1 cellular context compared by ENCODE assay signal in the genomic region with DNA sequence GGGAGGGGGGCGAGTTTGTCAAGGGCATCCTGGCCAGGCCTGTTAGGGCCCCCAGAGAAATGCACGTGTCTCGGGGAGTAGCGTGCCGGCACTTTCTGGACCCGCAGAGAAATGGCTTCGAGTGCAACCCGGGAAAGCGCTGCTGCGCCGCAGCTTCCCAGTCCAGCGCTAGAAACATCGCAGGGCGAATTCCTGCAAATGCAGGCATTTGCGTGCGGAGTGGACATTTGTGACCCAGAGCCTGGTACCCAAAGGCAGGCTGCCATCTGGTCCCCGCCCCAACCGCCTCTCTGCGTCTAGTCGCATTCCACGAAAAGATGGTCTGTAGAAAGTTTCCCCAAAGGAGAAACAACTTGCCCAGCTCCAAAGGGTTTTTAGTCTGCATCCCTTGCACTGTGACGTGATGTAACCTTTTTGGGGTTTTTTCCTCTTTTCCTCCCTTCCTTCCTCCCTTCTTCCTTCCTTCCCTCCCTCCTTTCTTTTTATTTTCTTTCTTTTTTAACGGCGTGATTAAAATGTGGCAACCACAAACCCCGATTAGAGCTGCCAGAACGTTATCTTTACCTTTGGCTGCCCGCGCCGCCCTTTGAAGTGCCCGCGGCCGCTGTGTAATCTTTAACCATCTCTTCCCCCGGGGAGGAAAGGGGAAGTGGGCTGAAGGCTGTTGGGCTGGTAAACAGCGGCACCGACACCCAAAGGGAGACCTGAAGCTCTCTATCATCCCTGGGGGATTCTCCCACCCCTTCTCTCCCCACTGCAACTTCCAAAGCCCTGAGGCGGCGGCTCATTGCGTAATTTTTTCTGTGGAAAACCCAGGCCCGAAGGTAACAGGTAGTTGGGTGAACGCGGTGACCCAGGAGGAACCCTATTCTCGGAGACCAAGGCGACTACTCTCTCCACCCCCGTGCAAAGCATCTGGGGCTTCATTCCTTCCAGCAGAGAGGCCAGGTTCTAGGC.
A peak's percentile ranks its signal among the peaks of the same experiment; 100 is the strongest.
TF ChIP-seq lines count a peak whose summit lies in the region.

No MANE protein-coding gene starts in this region.

TF ChIP-seq in HepG2, 621 proteins besides CTCF, POLR2A, EP300 and RAD21 (continued from another document and continues in another):
- TF ChIP-seq, protein P1, sequence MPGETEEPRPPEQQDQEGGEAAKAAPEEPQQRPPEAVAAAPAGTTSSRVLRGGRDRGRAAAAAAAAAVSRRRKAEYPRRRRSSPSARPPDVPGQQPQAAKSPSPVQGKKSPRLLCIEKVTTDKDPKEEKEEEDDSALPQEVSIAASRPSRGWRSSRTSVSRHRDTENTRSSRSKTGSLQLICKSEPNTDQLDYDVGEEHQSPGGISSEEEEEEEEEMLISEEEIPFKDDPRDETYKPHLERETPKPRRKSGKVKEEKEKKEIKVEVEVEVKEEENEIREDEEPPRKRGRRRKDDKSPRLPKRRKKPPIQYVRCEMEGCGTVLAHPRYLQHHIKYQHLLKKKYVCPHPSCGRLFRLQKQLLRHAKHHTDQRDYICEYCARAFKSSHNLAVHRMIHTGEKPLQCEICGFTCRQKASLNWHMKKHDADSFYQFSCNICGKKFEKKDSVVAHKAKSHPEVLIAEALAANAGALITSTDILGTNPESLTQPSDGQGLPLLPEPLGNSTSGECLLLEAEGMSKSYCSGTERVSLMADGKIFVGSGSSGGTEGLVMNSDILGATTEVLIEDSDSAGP (CRISPR knock-in tag; IDR thresholded peaks at IDR 0.05; ENCODE audit: borderline replicate concordance) = peak; percentile 65
- TF ChIP-seq ZSCAN31 (CRISPR knock-in tag; IDR thresholded peaks at IDR 0.05; ENCODE audit: low read depth) (peak; percentile 45), PCBP2 (optimal IDR thresholded peaks at IDR 0.05; ENCODE audit: low read depth, low read length, poor library complexity, severe bottlenecking) (no peak), DNMT3B (CRISPR knock-in tag; conservative IDR thresholded peaks at IDR 0.05) (no peak), HNRNPH1 (optimal IDR thresholded peaks at IDR 0.05; ENCODE audit: low read depth, low read length) (no peak), KAT7 (CRISPR knock-in tag; IDR thresholded peaks at IDR 0.05; ENCODE audit: borderline replicate concordance) (peak; percentile 80; the same call in 1 of the 2 replicates), HNRNPL (IDR thresholded peaks at IDR 0.05; ENCODE audit: low read depth, low read length) (0 out of 2 replicates have a peak, but pooled peaks have one; percentile 36), ZNF839 (CRISPR knock-in tag; IDR thresholded peaks at IDR 0.05; ENCODE audit: borderline replicate concordance) (no peak), MAX (IDR thresholded peaks at IDR 0.05) (peak; percentile 34), ASH2L (IDR thresholded peaks at IDR 0.05; ENCODE audit: insufficient read length, low read depth, low read length) (peak; percentile 84), TSC22D2 (CRISPR knock-in tag; IDR thresholded peaks at IDR 0.05; ENCODE audit: borderline replicate concordance) (no peak), SMARCC2 (IDR thresholded peaks at IDR 0.05) (no peak), ZNF556 (CRISPR knock-in tag; IDR thresholded peaks at IDR 0.05; ENCODE audit: borderline replicate concordance) (peak; percentile 81), MYC (CRISPR knock-in tag; IDR thresholded peaks at IDR 0.05; ENCODE audit: borderline replicate concordance) (peak; percentile 55; the same call in 1 of the 2 replicates), ZNF333 (CRISPR knock-in tag; IDR thresholded peaks at IDR 0.05; ENCODE audit: borderline replicate concordance) (no peak), MXD4 (CRISPR knock-in tag; IDR thresholded peaks at IDR 0.05) (no peak), HBP1 (CRISPR knock-in tag; IDR thresholded peaks at IDR 0.05; ENCODE audit: low read depth) (no peak), FIP1L1 (IDR thresholded peaks at IDR 0.05; ENCODE audit: borderline replicate concordance, insufficient read depth, low read depth, low read length) (no peak), ZNF3 (CRISPR knock-in tag; IDR thresholded peaks at IDR 0.05) (peak; percentile 62; the same call in 1 of the 2 replicates), ZNF317 (CRISPR knock-in tag; IDR thresholded peaks at IDR 0.05) (peak; percentile 64; the same call in 1 of the 2 replicates), TCF7 (IDR thresholded peaks at IDR 0.05; ENCODE audit: low read depth) (peak; percentile 99), ARID2 (CRISPR knock-in tag; IDR thresholded peaks at IDR 0.05; ENCODE audit: borderline replicate concordance) (no peak), TCF12 (IDR thresholded peaks at IDR 0.05) (no peak), TCF12 (CRISPR knock-in tag; IDR thresholded peaks at IDR 0.05) (peak; percentile 92), ZNF232 (CRISPR knock-in tag; IDR thresholded peaks at IDR 0.05; ENCODE audit: borderline replicate concordance) (peak; percentile 13; the same call in 1 of the 2 replicates), GATAD1 (CRISPR knock-in tag; IDR thresholded peaks at IDR 0.05) (peak; percentile 64; the same call in 1 of the 2 replicates), MTF1 (CRISPR knock-in tag; IDR thresholded peaks at IDR 0.05) (no peak), ZSCAN21 (CRISPR knock-in tag; IDR thresholded peaks at IDR 0.05; ENCODE audit: borderline replicate concordance) (0 out of 2 replicates have a peak, but pooled peaks have one; percentile 20), ATM (IDR thresholded peaks at IDR 0.05; ENCODE audit: borderline replicate concordance) (no peak), ZHX2 (IDR thresholded peaks at IDR 0.05; ENCODE audit: low read depth) (peak; percentile 30; the same call in 1 of the 2 replicates), ZHX2 (CRISPR knock-in tag; IDR thresholded peaks at IDR 0.05; ENCODE audit: borderline replicate concordance) (no peak; the same call in 1 of the 2 replicates), MYNN (CRISPR knock-in tag; IDR thresholded peaks at IDR 0.05; ENCODE audit: low read depth) (no peak; the same call in 1 of the 2 replicates), ZFP82 (CRISPR knock-in tag; IDR thresholded peaks at IDR 0.05; ENCODE audit: borderline replicate concordance) (peak; percentile 89), MTA1 (CRISPR knock-in tag; IDR thresholded peaks at IDR 0.05; ENCODE audit: borderline replicate concordance) (peak; percentile 80; the same call in 1 of the 2 replicates)
- TF ChIP-seq, protein P2, sequence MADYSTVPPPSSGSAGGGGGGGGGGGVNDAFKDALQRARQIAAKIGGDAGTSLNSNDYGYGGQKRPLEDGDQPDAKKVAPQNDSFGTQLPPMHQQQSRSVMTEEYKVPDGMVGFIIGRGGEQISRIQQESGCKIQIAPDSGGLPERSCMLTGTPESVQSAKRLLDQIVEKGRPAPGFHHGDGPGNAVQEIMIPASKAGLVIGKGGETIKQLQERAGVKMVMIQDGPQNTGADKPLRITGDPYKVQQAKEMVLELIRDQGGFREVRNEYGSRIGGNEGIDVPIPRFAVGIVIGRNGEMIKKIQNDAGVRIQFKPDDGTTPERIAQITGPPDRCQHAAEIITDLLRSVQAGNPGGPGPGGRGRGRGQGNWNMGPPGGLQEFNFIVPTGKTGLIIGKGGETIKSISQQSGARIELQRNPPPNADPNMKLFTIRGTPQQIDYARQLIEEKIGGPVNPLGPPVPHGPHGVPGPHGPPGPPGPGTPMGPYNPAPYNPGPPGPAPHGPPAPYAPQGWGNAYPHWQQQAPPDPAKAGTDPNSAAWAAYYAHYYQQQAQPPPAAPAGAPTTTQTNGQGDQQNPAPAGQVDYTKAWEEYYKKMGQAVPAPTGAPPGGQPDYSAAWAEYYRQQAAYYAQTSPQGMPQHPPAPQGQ (CRISPR knock-in tag; IDR thresholded peaks at IDR 0.05; ENCODE audit: borderline replicate concordance) = peak; percentile 83
- TF ChIP-seq, protein P3, sequence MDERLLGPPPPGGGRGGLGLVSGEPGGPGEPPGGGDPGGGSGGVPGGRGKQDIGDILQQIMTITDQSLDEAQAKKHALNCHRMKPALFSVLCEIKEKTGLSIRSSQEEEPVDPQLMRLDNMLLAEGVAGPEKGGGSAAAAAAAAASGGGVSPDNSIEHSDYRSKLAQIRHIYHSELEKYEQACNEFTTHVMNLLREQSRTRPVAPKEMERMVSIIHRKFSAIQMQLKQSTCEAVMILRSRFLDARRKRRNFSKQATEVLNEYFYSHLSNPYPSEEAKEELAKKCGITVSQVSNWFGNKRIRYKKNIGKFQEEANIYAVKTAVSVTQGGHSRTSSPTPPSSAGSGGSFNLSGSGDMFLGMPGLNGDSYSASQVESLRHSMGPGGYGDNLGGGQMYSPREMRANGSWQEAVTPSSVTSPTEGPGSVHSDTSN (CRISPR knock-in tag; IDR thresholded peaks at IDR 0.05) = no peak
- TF ChIP-seq, protein P4, sequence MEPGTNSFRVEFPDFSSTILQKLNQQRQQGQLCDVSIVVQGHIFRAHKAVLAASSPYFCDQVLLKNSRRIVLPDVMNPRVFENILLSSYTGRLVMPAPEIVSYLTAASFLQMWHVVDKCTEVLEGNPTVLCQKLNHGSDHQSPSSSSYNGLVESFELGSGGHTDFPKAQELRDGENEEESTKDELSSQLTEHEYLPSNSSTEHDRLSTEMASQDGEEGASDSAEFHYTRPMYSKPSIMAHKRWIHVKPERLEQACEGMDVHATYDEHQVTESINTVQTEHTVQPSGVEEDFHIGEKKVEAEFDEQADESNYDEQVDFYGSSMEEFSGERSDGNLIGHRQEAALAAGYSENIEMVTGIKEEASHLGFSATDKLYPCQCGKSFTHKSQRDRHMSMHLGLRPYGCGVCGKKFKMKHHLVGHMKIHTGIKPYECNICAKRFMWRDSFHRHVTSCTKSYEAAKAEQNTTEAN (CRISPR knock-in tag; conservative IDR thresholded peaks at IDR 0.05) = 0 out of 2 replicates have a peak, but pooled peaks have one; percentile 43
- TF ChIP-seq, protein P5, sequence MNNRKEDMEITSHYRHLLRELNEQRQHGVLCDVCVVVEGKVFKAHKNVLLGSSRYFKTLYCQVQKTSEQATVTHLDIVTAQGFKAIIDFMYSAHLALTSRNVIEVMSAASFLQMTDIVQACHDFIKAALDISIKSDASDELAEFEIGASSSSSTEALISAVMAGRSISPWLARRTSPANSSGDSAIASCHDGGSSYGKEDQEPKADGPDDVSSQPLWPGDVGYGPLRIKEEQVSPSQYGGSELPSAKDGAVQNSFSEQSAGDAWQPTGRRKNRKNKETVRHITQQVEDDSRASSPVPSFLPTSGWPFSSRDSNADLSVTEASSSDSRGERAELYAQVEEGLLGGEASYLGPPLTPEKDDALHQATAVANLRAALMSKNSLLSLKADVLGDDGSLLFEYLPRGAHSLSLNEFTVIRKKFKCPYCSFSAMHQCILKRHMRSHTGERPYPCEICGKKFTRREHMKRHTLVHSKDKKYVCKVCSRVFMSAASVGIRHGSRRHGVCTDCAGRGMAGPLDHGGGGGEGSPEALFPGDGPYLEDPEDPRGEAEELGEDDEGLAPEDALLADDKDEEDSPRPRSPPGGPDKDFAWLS (CRISPR knock-in tag; IDR thresholded peaks at IDR 0.05; ENCODE audit: borderline replicate concordance) = no peak; the same call in 1 of the 2 replicates
- TF ChIP-seq, protein P6, sequence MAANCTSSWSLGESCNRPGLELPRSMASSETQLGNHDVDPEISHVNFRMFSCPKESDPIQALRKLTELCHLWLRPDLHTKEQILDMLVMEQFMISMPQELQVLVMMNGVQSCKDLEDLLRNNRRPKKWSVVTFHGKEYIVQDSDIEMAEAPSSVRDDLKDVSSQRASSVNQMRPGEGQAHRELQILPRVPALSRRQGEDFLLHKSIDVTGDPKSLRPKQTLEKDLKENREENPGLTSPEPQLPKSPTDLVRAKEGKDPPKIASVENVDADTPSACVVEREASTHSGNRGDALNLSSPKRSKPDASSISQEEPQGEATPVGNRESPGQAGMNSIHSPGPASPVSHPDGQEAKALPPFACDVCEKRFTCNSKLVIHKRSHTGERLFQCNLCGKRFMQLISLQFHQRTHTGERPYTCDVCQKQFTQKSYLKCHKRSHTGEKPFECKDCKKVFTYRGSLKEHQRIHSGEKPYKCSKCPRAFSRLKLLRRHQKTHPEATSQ (CRISPR knock-in tag; IDR thresholded peaks at IDR 0.05; ENCODE audit: borderline replicate concordance) = peak; percentile 28; the same call in 1 of the 2 replicates
